In genomic region chr5:173055983-173056782, GRCh38 we compare ENCODE assay signal across 8 cellular contexts. TPM values are rescaled to one million over a fixed set of nuclear protein-coding genes. Genes with fewer than 3 reads are reported as not detected.
DNase-seq lines count a peak whose midpoint lies in the region; ATAC-seq, FAIRE-seq and TF ChIP-seq lines count a peak whose summit lies in the region.

A gene with protein sequence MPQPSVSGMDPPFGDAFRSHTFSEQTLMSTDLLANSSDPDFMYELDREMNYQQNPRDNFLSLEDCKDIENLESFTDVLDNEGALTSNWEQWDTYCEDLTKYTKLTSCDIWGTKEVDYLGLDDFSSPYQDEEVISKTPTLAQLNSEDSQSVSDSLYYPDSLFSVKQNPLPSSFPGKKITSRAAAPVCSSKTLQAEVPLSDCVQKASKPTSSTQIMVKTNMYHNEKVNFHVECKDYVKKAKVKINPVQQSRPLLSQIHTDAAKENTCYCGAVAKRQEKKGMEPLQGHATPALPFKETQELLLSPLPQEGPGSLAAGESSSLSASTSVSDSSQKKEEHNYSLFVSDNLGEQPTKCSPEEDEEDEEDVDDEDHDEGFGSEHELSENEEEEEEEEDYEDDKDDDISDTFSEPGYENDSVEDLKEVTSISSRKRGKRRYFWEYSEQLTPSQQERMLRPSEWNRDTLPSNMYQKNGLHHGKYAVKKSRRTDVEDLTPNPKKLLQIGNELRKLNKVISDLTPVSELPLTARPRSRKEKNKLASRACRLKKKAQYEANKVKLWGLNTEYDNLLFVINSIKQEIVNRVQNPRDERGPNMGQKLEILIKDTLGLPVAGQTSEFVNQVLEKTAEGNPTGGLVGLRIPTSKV (plus strand): TSS chr5:173056352. CDS start chr5:173080776, 24,424 bp downstream.

- no peak for FAIRE-seq in bronchial epithelial cell (lab: Jason Lieb, UNC)

- no peaks in the 10 kb centered on the region for H3F3A ChIP-seq in smooth muscle cell (ENCODE audit: low read depth)

- TF ChIP-seq CTCF in AG09309 (IDR thresholded peaks at IDR 0.05; ENCODE audit: control insufficient read depth, insufficient read depth, low read depth, low read length, missing control alignments) (no peak), WI38 (IDR thresholded peaks at IDR 0.05; ENCODE audit: low read depth, low read length) (no peak), bronchial epithelial cell (IDR thresholded peaks at IDR 0.05; ENCODE audit: insufficient read depth, low read length, severe bottlenecking) (no peak), smooth muscle cell (IDR thresholded peaks at IDR 0.05; ENCODE audit: borderline replicate concordance, insufficient read depth, poor library complexity, severe bottlenecking) (no peak)

- H3K36me3 ChIP-seq in bronchial epithelial cell (ENCODE audit: control insufficient read depth, insufficient read depth, low read length) (no peaks in the 10 kb centered on the region), smooth muscle cell (ENCODE audit: low read depth) (no peaks in the 10 kb centered on the region)

- ATAC-seq in GM19023 (IDR thresholded peaks at IDR 0.05; ENCODE audit: unreplicated experiment) = peak; percentile 62
- peak; percentile 71 for ATAC-seq in HG03196 (IDR thresholded peaks at IDR 0.05; ENCODE audit: unreplicated experiment)

- H3K4me2 ChIP-seq in smooth muscle cell = peak within 1 kb of the TSS; percentile 89

- peak; percentile 76 for DNase-seq in AG09309 (ENCODE audit: low read depth)
- peak; percentile 95 for DNase-seq in NCI-H226
- DNase-seq in bronchial epithelial cell (ENCODE audit: low read depth) = peak; percentile 83
- peak; percentile 98 for DNase-seq in iPS-NIHi7 (ENCODE audit: extremely low spot score)
- DNase-seq in smooth muscle cell (lab: John Stamatoyannopoulos, UW; ENCODE audit: unreplicated experiment) = peak; percentile 92

- no peaks in the 10 kb centered on the region for H3K9me3 ChIP-seq in smooth muscle cell (replicated peaks; ENCODE audit: low read depth)

- H3K79me2 ChIP-seq in smooth muscle cell (ENCODE audit: low read depth) = peaks cover 27% of the 10 kb centered on the region

- H3K4me1 ChIP-seq in smooth muscle cell (ENCODE audit: low read depth) = peaks cover 6% of the 10 kb centered on the region

- H3K27ac ChIP-seq in smooth muscle cell (ENCODE audit: low read depth) = peak within 1 kb of the TSS; percentile 98

- peaks cover 1% of the 10 kb centered on the region for H4K20me1 ChIP-seq in smooth muscle cell (ENCODE audit: low read depth)

- H3K4me3 ChIP-seq in AG09309 (ENCODE audit: control insufficient read depth, low read depth, low read length) (peak within 1 kb of the TSS; percentile 64), WI38 (ENCODE audit: low read depth, low read length) (peak within 1 kb of the TSS; percentile 89), bronchial epithelial cell (ENCODE audit: low read depth, low read length) (peak within 1 kb of the TSS; percentile 85), smooth muscle cell (peak within 1 kb of the TSS; percentile 99)

- H3K9ac ChIP-seq in smooth muscle cell (ENCODE audit: low read depth) = peak within 1 kb of the TSS; percentile 99

- H3K27me3 ChIP-seq in bronchial epithelial cell (ENCODE audit: control insufficient read depth, insufficient read depth, low read length) = no peaks in the 10 kb centered on the region
- H3K27me3 ChIP-seq in smooth muscle cell (ENCODE audit: low read depth) = no peaks in the 10 kb centered on the region

- H2AFZ ChIP-seq in smooth muscle cell (ENCODE audit: low read depth) = peak within 1 kb of the TSS; percentile 93

- under 1% methylated on average over 37 of the region's 74 CpGs for WGBS in smooth muscle cell (ENCODE audit: low lambda C conversion rate)

RNA-seq across cellular contexts. Expression of the gene that starts here (rescaled TPM):
- 6.3 and 9.5 TPM in 2 replicates for total RNA-seq in bronchial epithelial cell
- 11.3 and 18.5 TPM in 2 replicates for total RNA-seq in smooth muscle cell
- polyA plus RNA-seq in smooth muscle cell = 6.9 and 8.1 TPM in 2 replicates

Comparison
In these comparisons a context has a peak if more than half of its experiments do, and no peak if none do; other contexts are left out.
1. Peak in every context shown above with its lines: DNase-seq, ATAC-seq, H3K4me3 ChIP-seq and H3K27ac ChIP-seq.